In the genomic region with DNA sequence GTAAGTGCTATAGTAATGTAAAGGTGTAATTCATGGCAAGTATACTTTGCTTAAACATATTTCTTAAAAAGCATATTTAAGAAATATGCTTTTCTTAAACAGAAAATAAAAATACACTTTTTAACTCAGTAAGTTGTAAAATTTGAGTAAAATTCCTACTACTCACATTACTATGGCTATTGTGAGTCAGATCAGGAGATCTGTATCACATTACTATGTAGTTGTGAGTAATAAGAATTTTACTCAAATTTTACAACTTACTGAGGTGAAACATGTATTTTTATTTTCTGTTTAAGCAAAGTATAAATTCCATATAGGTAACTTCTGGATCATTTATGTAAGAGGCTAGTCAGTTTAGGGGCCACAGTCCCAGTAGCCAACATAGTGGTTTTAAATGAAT, we compare ENCODE assay signal across 25 cellular contexts. TPM values are rescaled to one million over a fixed set of nuclear protein-coding genes. Genes with fewer than 3 reads are reported as not detected.
A peak's percentile ranks its signal among the peaks of the same experiment; 100 is the strongest.
DNase-seq lines count a peak whose midpoint lies in the region; ATAC-seq and TF ChIP-seq lines count a peak whose summit lies in the region.
"Had no signal": no experiment of that assay in that cellular context is flagged by ENCODE, and none has a peak within 500 bp of the region (broad histone marks: within the 10 kb centered on the region; RNA-seq: fewer than 3 reads in every experiment).

No MANE protein-coding gene starts in this region.

- H3F3A ChIP-seq in PC-3 (ENCODE audit: low read length, unreplicated experiment) = peaks cover 21% of the 10 kb centered on the region

- H4K20me1 ChIP-seq in PC-3 (ENCODE audit: low read length) = no peaks in the 10 kb centered on the region

- no peak for TF ChIP-seq CTCF in PC-3 (conservative IDR thresholded peaks at IDR 0.05; ENCODE audit: low read depth, low read length)
- no peak for TF ChIP-seq CTCF in esophagus muscularis mucosa (IDR thresholded peaks at IDR 0.05)
- TF ChIP-seq CTCF in suprapubic skin (IDR thresholded peaks at IDR 0.05) = no peak

- intact Hi-C loops in PC-3 (cut with micrococcal nuclease) (no loop called here), esophagus muscularis mucosa (cut with DNase I) (no loop called here)

- no peaks in the 10 kb centered on the region for H3K9me3 ChIP-seq in PC-3 (ENCODE audit: low read length)
- no peaks in the 10 kb centered on the region for H3K9me3 ChIP-seq in esophagus muscularis mucosa
- no peaks in the 10 kb centered on the region for H3K9me3 ChIP-seq in suprapubic skin
- no peaks in the 10 kb centered on the region for H3K9me3 ChIP-seq in MG63
- H3K9me3 ChIP-seq: mucosa of descending colon, thyroid gland had no signal

- H3K9me3 Mint-ChIP-seq in activated naive CD8-positive, alpha-beta T cell (ENCODE audit: low read depth) = no peaks in the 10 kb centered on the region
- no peaks in the 10 kb centered on the region for H3K9me3 Mint-ChIP-seq in activated naive CD8-positive, alpha-beta T cell treated with anti-CD3 and anti-CD28 coated beads for 36 hours
- H3K9me3 Mint-ChIP-seq: stimulated activated memory B cell treated with anti-CD40 and anti-IgM and Interleukin-4, amounts not matched to agents 10 μg/mL and 1 μg/mL and 100 μg/mL, for 72 hours; T-helper 1 cell treated with Interleukin-12 subunit alpha and Interleukin-12 subunit beta and Interleukin-4 antibody, amounts not matched to agents 30 μg/mL and 1 μg/mL, for 36 hours had no signal

- no peak for TF ChIP-seq EP300 in esophagus muscularis mucosa (IDR thresholded peaks at IDR 0.05)
- TF ChIP-seq EP300 in suprapubic skin (IDR thresholded peaks at IDR 0.05) = no peak

- TF ChIP-seq POLR2A in esophagus muscularis mucosa (IDR thresholded peaks at IDR 0.05; ENCODE audit: low read depth) (no peak), suprapubic skin (IDR thresholded peaks at IDR 0.05) (no peak)

- H3K4me3 Mint-ChIP-seq in activated naive CD8-positive, alpha-beta T cell = peak overlapping the region; percentile 44
- H3K4me3 Mint-ChIP-seq in activated naive CD8-positive, alpha-beta T cell treated with anti-CD3 and anti-CD28 coated beads for 36 hours = no peak overlapping the region
- H3K4me3 Mint-ChIP-seq: stimulated activated memory B cell treated with anti-CD40 and anti-IgM and Interleukin-4, amounts not matched to agents 10 μg/mL and 1 μg/mL and 100 μg/mL, for 72 hours; T-helper 1 cell treated with Interleukin-12 subunit alpha and Interleukin-12 subunit beta and Interleukin-4 antibody, amounts not matched to agents 30 μg/mL and 1 μg/mL, for 36 hours had no signal

- peak overlapping the region; percentile 54 for H3K27ac Mint-ChIP-seq in activated naive CD8-positive, alpha-beta T cell
- H3K27ac Mint-ChIP-seq in activated naive CD8-positive, alpha-beta T cell treated with anti-CD3 and anti-CD28 coated beads for 36 hours = no peak overlapping the region
- H3K27ac Mint-ChIP-seq: stimulated activated memory B cell treated with anti-CD40 and anti-IgM and Interleukin-4, amounts not matched to agents 10 μg/mL and 1 μg/mL and 100 μg/mL, for 72 hours; T-helper 1 cell treated with Interleukin-12 subunit alpha and Interleukin-12 subunit beta and Interleukin-4 antibody, amounts not matched to agents 30 μg/mL and 1 μg/mL, for 36 hours had no signal

- H2AFZ ChIP-seq in PC-3 (ENCODE audit: low read length) = no peak overlapping the region

- peak overlapping the region; percentile 58 for H3K9ac ChIP-seq in PC-3 (ENCODE audit: low read length)
- H3K9ac ChIP-seq: KMS-11 had no signal

- H3K27ac ChIP-seq in PC-3 (ENCODE audit: low read length) (peak overlapping the region; percentile 95), esophagus muscularis mucosa (replicated peaks in 1 of 4) (no peak overlapping the region), suprapubic skin (peak overlapping the region; percentile 84)
- H3K27ac ChIP-seq: KMS-11, thyroid gland had no signal

- H3K4me3 ChIP-seq in PC-3 (ENCODE audit: low read length) (peak overlapping the region; percentile 49), esophagus muscularis mucosa (no peak overlapping the region), suprapubic skin (no peak overlapping the region), MG63 (no peak overlapping the region)
- H3K4me3 ChIP-seq: mucosa of descending colon, thyroid gland had no signal

- CTCF ChIA-PET in PC-3 (lab: Charles Lee) = interaction anchor here (0.6 to 0.7 kb wide), 2 partner anchors 20 to 810 kb away, joined by 3 to 7 read pairs; no protein-coding TSS in a partner anchor

- H3K4me1 ChIP-seq in PC-3 (ENCODE audit: insufficient read depth, low read length) (peaks cover 66% of the 10 kb centered on the region), esophagus muscularis mucosa (peaks cover 0 to 12% (median 0%) of the 10 kb centered on the region in 4 donors), suprapubic skin (peaks cover 51% of the 10 kb centered on the region)

- BruUV-seq in PC-3 (replicated peaks; lab: Mats Ljungman, UMichigan) = no TSS peak

- peaks cover 41% of the 10 kb centered on the region for H3K4me1 Mint-ChIP-seq in activated naive CD8-positive, alpha-beta T cell (ENCODE audit: low read depth)
- H3K4me1 Mint-ChIP-seq in activated naive CD8-positive, alpha-beta T cell treated with anti-CD3 and anti-CD28 coated beads for 36 hours = peaks cover 37% of the 10 kb centered on the region
- H3K4me1 Mint-ChIP-seq: stimulated activated memory B cell treated with anti-CD40 and anti-IgM and Interleukin-4, amounts not matched to agents 10 μg/mL and 1 μg/mL and 100 μg/mL, for 72 hours had no signal

- DNase-seq in activated naive CD8-positive, alpha-beta T cell treated with anti-CD3 and anti-CD28 coated beads for 36 hours = no peak
- DNase-seq in PC-3 = peak; percentile 66
- peak; percentile 8 for DNase-seq in esophagus muscularis mucosa (ENCODE audit: extremely low spot score)
- DNase-seq in suprapubic skin (ENCODE audit: low spot score in 2 of 2) = no peak
- DNase-seq in MG63 = no peak
- DNase-seq in NCI-H774 (lab: John Stamatoyannopoulos, UW) = no peak
- DNase-seq in UCSD-AML1 (lab: John Stamatoyannopoulos, UW; ENCODE audit: unreplicated experiment) = no peak
- DNase-seq: activated effector memory CD4-positive, alpha-beta T cell treated with anti-CD3 and anti-CD28 coated beads, Interleukin-2, amount 50 U/mL, for 16 hours; aorta; effector CD4-positive, alpha-beta T cell; left ventricle myocardium superior; mucosa of descending colon; NCI-H1092; NCI-H1930; NCI-H2227 treated with DMSO at 0.1 percent for 48 hours; NCI-H748 treated with DMSO at 0.1 percent for 48 hours; OCI-M1; posterior cingulate gyrus; thyroid gland had no signal

- H3K4me2 ChIP-seq in PC-3 (ENCODE audit: low read length) = peak overlapping the region; percentile 85
- H3K4me2 ChIP-seq: KMS-11 had no signal

- POLR2A ChIA-PET in PC-3 (lab: Charles Lee; ENCODE audit: unreplicated experiment) = no interaction called here

- H3K36me3 Mint-ChIP-seq in activated naive CD8-positive, alpha-beta T cell = peaks cover 2% of the 10 kb centered on the region
- peaks cover 2% of the 10 kb centered on the region for H3K36me3 Mint-ChIP-seq in activated naive CD8-positive, alpha-beta T cell treated with anti-CD3 and anti-CD28 coated beads for 36 hours
- H3K36me3 Mint-ChIP-seq: stimulated activated memory B cell treated with anti-CD40 and anti-IgM and Interleukin-4, amounts not matched to agents 10 μg/mL and 1 μg/mL and 100 μg/mL, for 72 hours had no signal

- H3K27me3 Mint-ChIP-seq in activated naive CD8-positive, alpha-beta T cell = peaks cover 5% of the 10 kb centered on the region
- peaks cover 6% of the 10 kb centered on the region for H3K27me3 Mint-ChIP-seq in activated naive CD8-positive, alpha-beta T cell treated with anti-CD3 and anti-CD28 coated beads for 36 hours

- peaks cover 73% of the 10 kb centered on the region for H3K79me2 ChIP-seq in PC-3 (ENCODE audit: low read length)

- no peaks in the 10 kb centered on the region for H3K9me2 ChIP-seq in PC-3 (replicated peaks; ENCODE audit: low read length)

- H3K36me3 ChIP-seq in PC-3 (ENCODE audit: low read depth, low read length) = no peaks in the 10 kb centered on the region
- no peaks in the 10 kb centered on the region for H3K36me3 ChIP-seq in esophagus muscularis mucosa
- H3K36me3 ChIP-seq in suprapubic skin = no peaks in the 10 kb centered on the region
- H3K36me3 ChIP-seq in MG63 = no peaks in the 10 kb centered on the region
- H3K36me3 ChIP-seq: thyroid gland had no signal

- H3K27me3 ChIP-seq in PC-3 (ENCODE audit: low read length) (no peaks in the 10 kb centered on the region), esophagus muscularis mucosa (no peaks in the 10 kb centered on the region), suprapubic skin (no peaks in the 10 kb centered on the region), MG63 (no peaks in the 10 kb centered on the region)
- H3K27me3 ChIP-seq: thyroid gland had no signal

- ATAC-seq in PC-3 = peak; percentile 25; the same call in 1 of the 2 replicates
- ATAC-seq: left ventricle myocardium superior; mucosa of descending colon; sciatic nerve; stimulated activated memory B cell treated with anti-CD40 and anti-IgM and Interleukin-4, amounts not matched to agents 10 μg/mL and 1 μg/mL and 100 μg/mL, for 72 hours had no signal

RNA-seq across cellular contexts. Expression of a gene that starts 8.5 kb away (rescaled TPM):
- total RNA-seq in activated naive CD8-positive, alpha-beta T cell treated with anti-CD3 and anti-CD28 coated beads for 36 hours = not detected
- total RNA-seq in PC-3 (2014; rRNA removed) (13.3 and 14.5 TPM in 2 replicates), esophagus muscularis mucosa (not detected), suprapubic skin (10 to 100 TPM; 14.7 to 44.3 (median 30.9) TPM)
- 0.23 TPM in 1 of 2 replicates, not detected in the other for total RNA-seq in MG63 (2014; rRNA removed; shearing (Covaris generic); ENCODE audit: low replicate concordance)
- total RNA-seq: aorta, left ventricle myocardium superior, mucosa of descending colon, sciatic nerve, thyroid gland had no signal

RNA-seq across cellular contexts. Expression of a gene that starts 21.3 kb away (rescaled TPM):
- not detected for total RNA-seq in activated naive CD8-positive, alpha-beta T cell treated with anti-CD3 and anti-CD28 coated beads for 36 hours
- total RNA-seq in PC-3 (2014; rRNA removed) (not detected in 2 replicates), esophagus muscularis mucosa (1 to 10 TPM in 3 of 4 donors, under 1 TPM in 1; 0.80 to 2.0 (median 1.4) TPM), suprapubic skin (1 to 10 TPM in 2 of 4 donors, under 1 TPM in 2; 0.53 to 3.4 (median 1.3) TPM)
- total RNA-seq in MG63 (2014; rRNA removed; shearing (Covaris generic); ENCODE audit: low replicate concordance) = not detected in 2 replicates
- total RNA-seq: fibroblast of lung had no signal

RNA-seq across cellular contexts. Expression of a gene that starts 29.7 kb away (rescaled TPM):
- total RNA-seq in activated naive CD8-positive, alpha-beta T cell treated with anti-CD3 and anti-CD28 coated beads for 36 hours = 1 to 10 TPM; 1.5 to 2.5 TPM
- total RNA-seq in PC-3 (2014; rRNA removed) (not detected in 2 replicates), esophagus muscularis mucosa (10 to 100 TPM in 3 of 4 donors, 1 to 10 TPM in 1; 3.0 to 14.2 (median 12.4) TPM), suprapubic skin (1 to 10 TPM; 1.1 to 4.2 (median 2.4) TPM)
- not detected in 2 replicates for total RNA-seq in MG63 (2014; rRNA removed; shearing (Covaris generic); ENCODE audit: low replicate concordance)
- total RNA-seq: fibroblast of lung had no signal

Comparison
In these comparisons a context has a peak if more than half of its experiments do, and no peak if none do; other contexts are left out.
1. DNase-seq: peak in PC-3 (single experiment) and esophagus muscularis mucosa (single experiment); none in activated naive CD8-positive, alpha-beta T cell treated with anti-CD3 and anti-CD28 coated beads for 36 hours (single experiment), suprapubic skin (0 of 2), MG63 (single experiment), NCI-H774 (single experiment) and UCSD-AML1 (single experiment).
2. H3K27ac ChIP-seq: peak in PC-3 (single experiment) and suprapubic skin (single experiment); none in esophagus muscularis mucosa (0 of 4).
3. RNA of a gene that starts 8.5 kb away (total RNA-seq): 14.7 to 44.3 TPM in suprapubic skin and 13.3 to 14.5 TPM in PC-3; 0.23 TPM in MG63, not detected in activated naive CD8-positive, alpha-beta T cell treated with anti-CD3 and anti-CD28 coated beads for 36 hours and not detected in esophagus muscularis mucosa; every median in the first group is over 10 times any median in the second.